Comparison of ENCODE assay signal across 28 cellular contexts in genomic region chr7:128080169-128080568, GRCh38. TPM values are rescaled to one million over a fixed set of nuclear protein-coding genes. Genes with fewer than 3 reads are reported as not detected.
"Had no signal": no experiment of that assay in that cellular context is flagged by ENCODE, and none has a peak within 500 bp of the region (broad histone marks: within the 10 kb centered on the region; RNA-seq: fewer than 3 reads in every experiment).

No MANE protein-coding gene starts in this region.

- H3K4me3 ChIP-seq: SJCRH30 had no signal

- H3K27me3 Mint-ChIP-seq: activated CD4-positive, alpha-beta memory T cell treated with anti-CD3 and anti-CD28 coated beads for 36 hours; activated CD4-positive, alpha-beta T cell treated with anti-CD3 and anti-CD28 coated beads, Interleukin-2, amount 10 ng/mL, durations not matched to agents 24 days and 14 days; central memory CD8-positive, alpha-beta T cell had no signal

- ATAC-seq: activated T-cell treated with anti-CD3 and anti-CD28 coated beads, Interleukin-2, amount 50 U/mL, for 72 hours; Panc1; WTC11 had no signal

- H3K9ac ChIP-seq: KMS-11, SK-N-SH had no signal

- H3K36me3 ChIP-seq: SJCRH30 had no signal

- H3K27me3 ChIP-seq: SJCRH30 had no signal

- H3K27ac Mint-ChIP-seq: activated CD4-positive, alpha-beta memory T cell treated with anti-CD3 and anti-CD28 coated beads for 36 hours; activated CD4-positive, alpha-beta T cell treated with anti-CD3 and anti-CD28 coated beads, Interleukin-2, amount 10 ng/mL, durations not matched to agents 24 days and 14 days; activated T-cell treated with anti-CD3 and anti-CD28 coated beads, Interleukin-2, amount 50 U/mL, for 72 hours; activated T-helper 2 cell treated with anti-CD3 and anti-CD28 coated beads, Interferon-gamma antibody, Interleukin-2, Interleukin-4, amounts not matched to agents 10 μg/mL and 5 μg/mL and 100 μg/mL, durations not matched to agents 14 hours and 24 hours and 36 hours; T-helper 2 cell treated with Interferon-gamma antibody and Interleukin-4, amounts not matched to agents 5 μg/mL and 100 μg/mL, for 36 hours; WTC11 had no signal

- H3K4me3 Mint-ChIP-seq: activated CD4-positive, alpha-beta memory T cell treated with anti-CD3 and anti-CD28 coated beads for 36 hours; activated CD4-positive, alpha-beta T cell treated with anti-CD3 and anti-CD28 coated beads, Interleukin-2, amount 10 ng/mL, durations not matched to agents 24 days and 14 days; activated T-cell treated with anti-CD3 and anti-CD28 coated beads, Interleukin-2, amount 50 U/mL, for 72 hours; central memory CD8-positive, alpha-beta T cell; T-helper 2 cell treated with Interferon-gamma antibody and Interleukin-4, amounts not matched to agents 5 μg/mL and 100 μg/mL, for 36 hours; WTC11 had no signal

- H3K9me3 ChIP-seq: SJCRH30, SK-N-SH had no signal

- H3K4me2 ChIP-seq: KMS-11, SK-N-SH had no signal

- H3K27ac ChIP-seq: KMS-11, SJCRH30 had no signal

- H3K9me3 Mint-ChIP-seq: activated CD4-positive, alpha-beta memory T cell treated with anti-CD3 and anti-CD28 coated beads for 36 hours; activated CD4-positive, alpha-beta T cell treated with anti-CD3 and anti-CD28 coated beads, Interleukin-2, amount 10 ng/mL, durations not matched to agents 24 days and 14 days; activated T-cell treated with anti-CD3 and anti-CD28 coated beads, Interleukin-2, amount 50 U/mL, for 72 hours; activated T-helper 2 cell treated with anti-CD3 and anti-CD28 coated beads, Interferon-gamma antibody, Interleukin-2, Interleukin-4, amounts not matched to agents 10 μg/mL and 5 μg/mL and 100 μg/mL, durations not matched to agents 14 hours and 24 hours and 36 hours; central memory CD8-positive, alpha-beta T cell; T-helper 2 cell treated with Interferon-gamma antibody and Interleukin-4, amounts not matched to agents 5 μg/mL and 100 μg/mL, for 36 hours; WTC11 had no signal

- DNase-seq: activated CD4-positive, alpha-beta memory T cell treated with anti-CD3 and anti-CD28 coated beads for 36 hours; activated CD4-positive, alpha-beta T cell treated with anti-CD3 and anti-CD28 coated beads, Interleukin-2, amount 10 ng/mL, durations not matched to agents 24 days and 14 days; activated CD4-positive, CD25-positive, alpha-beta regulatory T cell treated with anti-CD3 and anti-CD28 coated beads, Interleukin-2, amount 50 U/mL, for 72 hours; activated CD8-positive, alpha-beta memory T cell treated with anti-CD3 and anti-CD28 coated beads for 24 hours; activated gamma-delta T cell treated with Interleukin-2 at 50 U/mL for 16 hours; activated naive CD4-positive, alpha-beta T cell treated with anti-CD3 and anti-CD28 coated beads, Interleukin-2, amount 50 U/mL, for 16 hours; activated T-cell treated with anti-CD3 and anti-CD28 coated beads, Interleukin-2, amount 50 U/mL, for 72 hours; aorta; NCI-H1092; NCI-H1417; NCI-H1930; NCI-H2171; NCI-H2227 treated with DMSO at 0.1 percent for 48 hours; NCI-H446 treated with DMSO at 0.1 percent for 48 hours; NCI-H524 treated with DMSO at 0.1 percent for 48 hours; NCI-H748 treated with DMSO at 0.1 percent for 48 hours; OCI-M1; RPMI8226; SJCRH30; SK-N-SH; T-helper 1 cell had no signal

- H3K4me1 Mint-ChIP-seq: activated CD4-positive, alpha-beta T cell treated with anti-CD3 and anti-CD28 coated beads, Interleukin-2, amount 10 ng/mL, durations not matched to agents 24 days and 14 days; central memory CD8-positive, alpha-beta T cell; WTC11 had no signal

RNA-seq across cellular contexts. Expression of gene LRRC4, which starts 48.9 kb away (rescaled TPM):
- total RNA-seq: MCF 10A had no signal
